In genomic region chr7:48388922-48389321, GRCh38 we compare ENCODE assay signal across 25 cellular contexts.
"Had no signal": no experiment of that assay in that cellular context is flagged by ENCODE, and none has a peak within 500 bp of the region (broad histone marks: within the 10 kb centered on the region; RNA-seq: fewer than 3 reads in every experiment).

No MANE protein-coding gene starts in this region.

- H3K27ac ChIP-seq: ascending aorta, body of pancreas, Peyer's patch, SJSA1, VCaP had no signal

- H3K9me3 ChIP-seq: ascending aorta, body of pancreas, Peyer's patch, SJSA1 had no signal

- DNase-seq: activated CD4-positive, alpha-beta memory T cell treated with anti-CD3 and anti-CD28 coated beads for 36 hours; activated CD4-positive, alpha-beta T cell treated with anti-CD3 and anti-CD28 coated beads, Interleukin-2, amount 10 ng/mL, durations not matched to agents 7 days and 5 days; activated CD4-positive, CD25-positive, alpha-beta regulatory T cell; activated CD8-positive, alpha-beta memory T cell treated with anti-CD3 and anti-CD28 coated beads for 24 hours; activated effector memory CD4-positive, alpha-beta T cell treated with anti-CD3 and anti-CD28 coated beads, Interleukin-2, amount 50 U/mL, for 16 hours; activated naive CD4-positive, alpha-beta T cell treated with Interleukin-2 at 50 U/mL for 16 hours; activated naive CD8-positive, alpha-beta T cell treated with anti-CD3 and anti-CD28 coated beads, Interleukin-2, amount 50 U/mL, for 24 hours; activated T-cell treated with anti-CD3 and anti-CD28 coated beads, Interleukin-2, amount 50 U/mL, for 4 hours; amniotic stem cell; KG1; NCI-H1048; NCI-H1694; NCI-H2029 treated with DMSO at 0.1 percent for 48 hours; NCI-H345; NCI-H510A; NCI-H526 treated with DMSO at 0.1 percent for 48 hours; NCI-H82; Peyer's patch; SHP77; T-helper 17 cell; T-helper 9 cell had no signal

- H3K36me3 ChIP-seq: ascending aorta, Peyer's patch, SJSA1 had no signal

- H3K4me3 ChIP-seq: ascending aorta, body of pancreas, Peyer's patch, SJSA1 had no signal

- H3K4me1 ChIP-seq: ascending aorta, body of pancreas, Peyer's patch had no signal

- H3K27me3 ChIP-seq: ascending aorta, body of pancreas, Peyer's patch, SJSA1 had no signal
